29 cellular contexts compared by ENCODE assay signal in genomic region chr12:52526511-52526951, GRCh38. TPM values are rescaled to one million over a fixed set of nuclear protein-coding genes. Genes with fewer than 3 reads are reported as not detected.
DNase-seq lines count a peak whose midpoint lies in the region; ATAC-seq and TF ChIP-seq lines count a peak whose summit lies in the region.
"Had no signal": no experiment of that assay in that cellular context is flagged by ENCODE, and none has a peak within 500 bp of the region (broad histone marks: within the 10 kb centered on the region; RNA-seq: fewer than 3 reads in every experiment).

No MANE protein-coding gene starts in this region.

- H3K4me2 ChIP-seq in DND-41 (ENCODE audit: insufficient read depth, low read length) = no peak overlapping the region

- H4K20me1 ChIP-seq in DND-41 (ENCODE audit: insufficient read depth, low read length) = no peaks in the 10 kb centered on the region; the same call in 1 of the 2 replicates

- TF ChIP-seq CTCF in DND-41 (IDR thresholded peaks at IDR 0.05; ENCODE audit: borderline replicate concordance, extremely low read depth, low read length, poor library complexity, severe bottlenecking) (no peak), RWPE1 (conservative IDR thresholded peaks at IDR 0.05; ENCODE audit: low read depth) (no peak)

- peak overlapping the region; percentile 54 to 83 for H3K27ac Mint-ChIP-seq in effector memory CD8-positive, alpha-beta T cell
- H3K27ac Mint-ChIP-seq in natural killer cell treated with Interleukin-12 subunit alpha and Interleukin-12 subunit beta and Interleukin-15 and Interleukin-18, amount 100 ng/mL, for 72 hours = peak overlapping the region in 1 of 2 donors; percentile 64
- H3K27ac Mint-ChIP-seq: activated naive CD4-positive, alpha-beta T cell treated with anti-CD3 and anti-CD28 coated beads, Interleukin-2, amount 50 U/mL, for 72 hours; mesothelial cell of epicardium; stimulated activated naive B cell treated with anti-CD40 and anti-IgM and Interleukin-4, amounts not matched to agents 10 μg/mL and 1 μg/mL and 100 μg/mL, for 72 hours had no signal

- H3K36me3 ChIP-seq in DND-41 (ENCODE audit: insufficient read depth, low read length) = no peaks in the 10 kb centered on the region
- H3K36me3 ChIP-seq: ascending aorta, heart right ventricle, spleen had no signal

- no peak overlapping the region for H3K9ac ChIP-seq in DND-41 (ENCODE audit: low read depth, low read length)

- no peaks in the 10 kb centered on the region for H3K36me3 Mint-ChIP-seq in effector memory CD8-positive, alpha-beta T cell (ENCODE audit: insufficient read depth)
- no peaks in the 10 kb centered on the region for H3K36me3 Mint-ChIP-seq in natural killer cell treated with Interleukin-12 subunit alpha and Interleukin-12 subunit beta and Interleukin-15 and Interleukin-18, amount 100 ng/mL, for 72 hours
- H3K36me3 Mint-ChIP-seq: activated naive CD4-positive, alpha-beta T cell treated with anti-CD3 and anti-CD28 coated beads, Interleukin-2, amount 50 U/mL, for 72 hours; mesothelial cell of epicardium; naive thymus-derived CD8-positive, alpha-beta T cell; stimulated activated naive B cell treated with anti-CD40 and anti-IgM and Interleukin-4, amounts not matched to agents 10 μg/mL and 1 μg/mL and 100 μg/mL, for 72 hours had no signal

- no peak overlapping the region for H3K4me3 ChIP-seq in DND-41 (ENCODE audit: low read depth in 1 of 2, low read length in 2 of 2)
- H3K4me3 ChIP-seq: ascending aorta, heart right ventricle, spleen, testis had no signal

- H3K27ac ChIP-seq in DND-41 (ENCODE audit: low read length) (no peak overlapping the region), RWPE1 (peak overlapping the region; percentile 100)
- H3K27ac ChIP-seq: ascending aorta, heart right ventricle, spleen, testis had no signal

- CTCF ChIA-PET in RWPE1 (lab: Yijun Ruan, JAX) = no interaction called here

- H3K27me3 Mint-ChIP-seq in effector memory CD8-positive, alpha-beta T cell = peaks cover 10 to 27% of the 10 kb centered on the region in 2 donors
- H3K27me3 Mint-ChIP-seq in natural killer cell treated with Interleukin-12 subunit alpha and Interleukin-12 subunit beta and Interleukin-15 and Interleukin-18, amount 100 ng/mL, for 72 hours = peaks cover 0 to 2% of the 10 kb centered on the region in 2 donors

- POLR2A ChIA-PET in RWPE1 (lab: Yijun Ruan, JAX; ENCODE audit: low non-redundant PET) = no interaction called here

- DNase-seq in DND-41 (no peak), RWPE1 (ENCODE audit: low spot score) (no peak), DMS79 treated with DMSO at 0.1 percent for 48 hours (lab: John Stamatoyannopoulos, UW) (no peak), activated gamma-delta T cell treated with Interleukin-2 at 50 U/mL for 16 hours (no peak)
- peak in 2 of 3 experiments; percentile 8 to 20 for DNase-seq in effector memory CD8-positive, alpha-beta T cell
- peak; percentile 46 for DNase-seq in natural killer cell treated with Interleukin-12 subunit alpha and Interleukin-12 subunit beta and Interleukin-15 and Interleukin-18, amount 100 ng/mL, for 72 hours (ENCODE audit: low spot score)
- DNase-seq: C1 segment of cervical spinal cord; Calu3; central memory CD4-positive, alpha-beta T cell; HCEC 1CT; heart right ventricle; NCI-H1436; NK-92 treated with Interleukin-12 subunit alpha and Interleukin-12 subunit beta, amount 100 ng/mL, for 24 hours; SIG-M5; spleen; stimulated activated CD4-positive, alpha-beta T cell treated with anti-CD3 and anti-CD28 coated beads, Interleukin-2, amount 100 ng/mL, for 48 hours; stimulated activated naive B cell treated with anti-CD40 and anti-IgM and Interleukin-4, amounts not matched to agents 10 μg/mL and 1 μg/mL and 100 μg/mL, for 72 hours; testis had no signal

- H3K79me2 ChIP-seq in DND-41 (ENCODE audit: insufficient read depth, low read length) = no peaks in the 10 kb centered on the region

- no peaks in the 10 kb centered on the region for H3K9me3 ChIP-seq in DND-41 (ENCODE audit: insufficient read depth, low read length, severe bottlenecking)
- H3K9me3 ChIP-seq: ascending aorta, heart right ventricle, spleen, testis had no signal

- H3K4me1 ChIP-seq in DND-41 (ENCODE audit: insufficient read depth, low read length) = no peaks in the 10 kb centered on the region
- H3K4me1 ChIP-seq: ascending aorta, spleen, testis had no signal

- H3K4me1 Mint-ChIP-seq in effector memory CD8-positive, alpha-beta T cell (ENCODE audit: low read depth in 2 of 2) = peaks cover 16 to 19% of the 10 kb centered on the region in 2 donors
- H3K4me1 Mint-ChIP-seq in natural killer cell treated with Interleukin-12 subunit alpha and Interleukin-12 subunit beta and Interleukin-15 and Interleukin-18, amount 100 ng/mL, for 72 hours (ENCODE audit: low read depth in 2 of 2) = peaks cover 12 to 35% of the 10 kb centered on the region in 2 donors
- H3K4me1 Mint-ChIP-seq: stimulated activated naive B cell treated with anti-CD40 and anti-IgM and Interleukin-4, amounts not matched to agents 10 μg/mL and 1 μg/mL and 100 μg/mL, for 72 hours had no signal

- H3K4me3 Mint-ChIP-seq in effector memory CD8-positive, alpha-beta T cell = peak overlapping the region; percentile 53
- H3K4me3 Mint-ChIP-seq in natural killer cell treated with Interleukin-12 subunit alpha and Interleukin-12 subunit beta and Interleukin-15 and Interleukin-18, amount 100 ng/mL, for 72 hours = peak overlapping the region; percentile 44
- H3K4me3 Mint-ChIP-seq: mesothelial cell of epicardium; stimulated activated naive B cell treated with anti-CD40 and anti-IgM and Interleukin-4, amounts not matched to agents 10 μg/mL and 1 μg/mL and 100 μg/mL, for 72 hours had no signal

- H2AFZ ChIP-seq in DND-41 (ENCODE audit: low read depth, low read length) = no peak overlapping the region

- ATAC-seq in DND-41 (ENCODE audit: insufficient read depth, low read depth) (peak; percentile 44; the same call in 1 of the 3 replicates), HG03095 (IDR thresholded peaks at IDR 0.05; ENCODE audit: unreplicated experiment) (no peak)
- peak; percentile 88 for ATAC-seq in effector memory CD8-positive, alpha-beta T cell (replicated peaks)
- ATAC-seq in natural killer cell treated with Interleukin-12 subunit alpha and Interleukin-12 subunit beta and Interleukin-15 and Interleukin-18, amount 100 ng/mL, for 72 hours = peak; percentile 62 to 69
- ATAC-seq: activated CD4-positive, CD25-positive, alpha-beta regulatory T cell treated with anti-CD3 and anti-CD28 coated beads, Interleukin-2, amount 50 U/mL, for 24 hours; activated naive CD4-positive, alpha-beta T cell treated with anti-CD3 and anti-CD28 coated beads, Interleukin-2, amount 50 U/mL, for 72 hours; heart right ventricle; naive thymus-derived CD8-positive, alpha-beta T cell; stimulated activated naive B cell treated with anti-CD40 and anti-IgM and Interleukin-4, amounts not matched to agents 10 μg/mL and 1 μg/mL and 100 μg/mL, for 72 hours had no signal

- peaks cover 7% of the 10 kb centered on the region for H3K27me3 ChIP-seq in DND-41 (ENCODE audit: insufficient read depth, low read length, poor library complexity)
- H3K27me3 ChIP-seq: ascending aorta, testis had no signal

- H3K9me3 Mint-ChIP-seq in effector memory CD8-positive, alpha-beta T cell = no peaks in the 10 kb centered on the region
- no peaks in the 10 kb centered on the region for H3K9me3 Mint-ChIP-seq in natural killer cell treated with Interleukin-12 subunit alpha and Interleukin-12 subunit beta and Interleukin-15 and Interleukin-18, amount 100 ng/mL, for 72 hours
- H3K9me3 Mint-ChIP-seq: activated naive CD4-positive, alpha-beta T cell treated with anti-CD3 and anti-CD28 coated beads, Interleukin-2, amount 50 U/mL, for 72 hours; mesothelial cell of epicardium; naive thymus-derived CD8-positive, alpha-beta T cell; stimulated activated naive B cell treated with anti-CD40 and anti-IgM and Interleukin-4, amounts not matched to agents 10 μg/mL and 1 μg/mL and 100 μg/mL, for 72 hours had no signal

RNA-seq across cellular contexts. Expression of gene KRT5, which starts 6.3 kb away (rescaled TPM):
- not detected for total RNA-seq in natural killer cell treated with Interleukin-12 subunit alpha and Interleukin-12 subunit beta and Interleukin-15 and Interleukin-18, amount 100 ng/mL, for 72 hours
- total RNA-seq: activated naive CD4-positive, alpha-beta T cell treated with anti-CD3 and anti-CD28 coated beads, Interleukin-2, amount 50 U/mL, for 72 hours; Daoy; naive thymus-derived CD8-positive, alpha-beta T cell; NCI-H460 had no signal

RNA-seq across cellular contexts. Expression of gene KRT71, which starts 26.4 kb away (rescaled TPM):
- total RNA-seq in natural killer cell treated with Interleukin-12 subunit alpha and Interleukin-12 subunit beta and Interleukin-15 and Interleukin-18, amount 100 ng/mL, for 72 hours = not detected
- total RNA-seq: activated naive CD4-positive, alpha-beta T cell treated with anti-CD3 and anti-CD28 coated beads, Interleukin-2, amount 50 U/mL, for 72 hours; ascending aorta; Calu3; Daoy; dermis microvascular lymphatic vessel endothelial cell; fibroblast of villous mesenchyme; heart right ventricle; mesothelial cell of epicardium; naive thymus-derived CD8-positive, alpha-beta T cell; NCI-H460; osteoblast; spleen had no signal

RNA-seq across cellular contexts. Expression of gene KRT6A, which starts 33.5 kb away (rescaled TPM):
- total RNA-seq in natural killer cell treated with Interleukin-12 subunit alpha and Interleukin-12 subunit beta and Interleukin-15 and Interleukin-18, amount 100 ng/mL, for 72 hours = not detected
- total RNA-seq: activated naive CD4-positive, alpha-beta T cell treated with anti-CD3 and anti-CD28 coated beads, Interleukin-2, amount 50 U/mL, for 72 hours; Daoy; dermis microvascular lymphatic vessel endothelial cell; fibroblast of villous mesenchyme; naive thymus-derived CD8-positive, alpha-beta T cell; NCI-H460; spleen had no signal

RNA-seq across cellular contexts. Expression of gene KRT74, which starts 47.1 kb away (rescaled TPM):
- total RNA-seq in natural killer cell treated with Interleukin-12 subunit alpha and Interleukin-12 subunit beta and Interleukin-15 and Interleukin-18, amount 100 ng/mL, for 72 hours = not detected
- total RNA-seq: activated naive CD4-positive, alpha-beta T cell treated with anti-CD3 and anti-CD28 coated beads, Interleukin-2, amount 50 U/mL, for 72 hours; ascending aorta; Calu3; Daoy; dermis microvascular lymphatic vessel endothelial cell; fibroblast of villous mesenchyme; mesothelial cell of epicardium; NCI-H460; osteoblast; spleen had no signal

RNA-seq across cellular contexts. Expression of gene KRT6C, which starts 52.9 kb away (rescaled TPM):
- not detected for total RNA-seq in natural killer cell treated with Interleukin-12 subunit alpha and Interleukin-12 subunit beta and Interleukin-15 and Interleukin-18, amount 100 ng/mL, for 72 hours
- total RNA-seq: activated naive CD4-positive, alpha-beta T cell treated with anti-CD3 and anti-CD28 coated beads, Interleukin-2, amount 50 U/mL, for 72 hours; ascending aorta; Calu3; Daoy; dermis microvascular lymphatic vessel endothelial cell; fibroblast of villous mesenchyme; heart right ventricle; mesothelial cell of epicardium; naive thymus-derived CD8-positive, alpha-beta T cell; NCI-H460; osteoblast; spleen had no signal

Comparison
In these comparisons a context has a peak if more than half of its experiments do, and no peak if none do; other contexts are left out.
1. DNase-seq: peak in effector memory CD8-positive, alpha-beta T cell (2 of 3) and natural killer cell treated with Interleukin-12 subunit alpha and Interleukin-12 subunit beta and Interleukin-15 and Interleukin-18, amount 100 ng/mL, for 72 hours (single experiment); none in DND-41 (single experiment), RWPE1 (single experiment), DMS79 treated with DMSO at 0.1 percent for 48 hours (single experiment) and activated gamma-delta T cell treated with Interleukin-2 at 50 U/mL for 16 hours (single experiment).